13 cellular contexts compared by ENCODE assay signal in genomic region chr16:72739577-72739976, GRCh38.
DNase-seq lines count a peak whose midpoint lies in the region; ATAC-seq and TF ChIP-seq lines count a peak whose summit lies in the region.
"Had no signal": no experiment of that assay in that cellular context is flagged by ENCODE, and none has a peak within 500 bp of the region (broad histone marks: within the 10 kb centered on the region; RNA-seq: fewer than 3 reads in every experiment).

No MANE protein-coding gene starts in this region.

- in situ Hi-C loops in astrocyte of the spinal cord (cut with HindIII; ENCODE audit: low sequenced_read_pairs) = no loop called here

- H3K4me3 ChIP-seq in astrocyte of the spinal cord (ENCODE audit: low read depth, low read length) = no peak overlapping the region
- H3K4me3 ChIP-seq: A549, lung had no signal

- H3K4me3 Mint-ChIP-seq in stimulated activated naive CD8-positive, alpha-beta T cell treated with anti-CD3 and anti-CD28 coated beads, Interleukin-15, amount 100 ng/mL, for 72 hours = no peak overlapping the region

- H3K27me3 Mint-ChIP-seq in stimulated activated naive CD8-positive, alpha-beta T cell treated with anti-CD3 and anti-CD28 coated beads, Interleukin-15, amount 100 ng/mL, for 72 hours = no peaks in the 10 kb centered on the region

- H3K4me1 Mint-ChIP-seq in stimulated activated naive CD8-positive, alpha-beta T cell treated with anti-CD3 and anti-CD28 coated beads, Interleukin-15, amount 100 ng/mL, for 72 hours = no peaks in the 10 kb centered on the region

- no peak overlapping the region for H3K27ac Mint-ChIP-seq in stimulated activated naive CD8-positive, alpha-beta T cell treated with anti-CD3 and anti-CD28 coated beads, Interleukin-15, amount 100 ng/mL, for 72 hours

- no peak for ATAC-seq in HG02840 (IDR thresholded peaks at IDR 0.05; ENCODE audit: low FRiP score, unreplicated experiment)
- ATAC-seq in stimulated activated naive CD8-positive, alpha-beta T cell treated with anti-CD3 and anti-CD28 coated beads, Interleukin-15, amount 100 ng/mL, for 72 hours = no peak
- ATAC-seq in GM21526 (IDR thresholded peaks at IDR 0.05; ENCODE audit: low FRiP score, unreplicated experiment) = no peak
- ATAC-seq: A549 had no signal

- peaks cover 6 to 10% of the 10 kb centered on the region in 2 donors for H3K9me3 Mint-ChIP-seq in stimulated activated naive CD8-positive, alpha-beta T cell treated with anti-CD3 and anti-CD28 coated beads, Interleukin-15, amount 100 ng/mL, for 72 hours

- TF ChIP-seq CTCF in astrocyte of the spinal cord (IDR thresholded peaks at IDR 0.05; ENCODE audit: low read depth, low read length) = no peak

- DNase-seq in A172 (ENCODE audit: low spot score) (peak; percentile 41), HS-27A (ENCODE audit: low read depth) (peak; percentile 36), astrocyte of the spinal cord (ENCODE audit: low read depth, low spot score) (peak; percentile 72), kidney glomerular epithelial cell (lab: John Stamatoyannopoulos, UW) (peak; percentile 63), SKM-1 treated with dmso at 0.1 percent for 144 hours (lab: John Stamatoyannopoulos, UW; ENCODE audit: unreplicated experiment) (no peak)
- no peak for DNase-seq in stimulated activated naive CD8-positive, alpha-beta T cell treated with anti-CD3 and anti-CD28 coated beads, Interleukin-15, amount 100 ng/mL, for 72 hours
- DNase-seq: activated CD8-positive, alpha-beta memory T cell treated with anti-CD3 and anti-CD28 coated beads for 24 hours; activated gamma-delta T cell; WERI-Rb-1 had no signal

Comparison
In these comparisons a context has a peak if more than half of its experiments do, and no peak if none do; other contexts are left out.
1. DNase-seq: peak in A172 (single experiment), HS-27A (single experiment), astrocyte of the spinal cord (single experiment) and kidney glomerular epithelial cell (single experiment); none in stimulated activated naive CD8-positive, alpha-beta T cell treated with anti-CD3 and anti-CD28 coated beads, Interleukin-15, amount 100 ng/mL, for 72 hours (0 of 2) and SKM-1 treated with dmso at 0.1 percent for 144 hours (single experiment).